In the genomic region with DNA sequence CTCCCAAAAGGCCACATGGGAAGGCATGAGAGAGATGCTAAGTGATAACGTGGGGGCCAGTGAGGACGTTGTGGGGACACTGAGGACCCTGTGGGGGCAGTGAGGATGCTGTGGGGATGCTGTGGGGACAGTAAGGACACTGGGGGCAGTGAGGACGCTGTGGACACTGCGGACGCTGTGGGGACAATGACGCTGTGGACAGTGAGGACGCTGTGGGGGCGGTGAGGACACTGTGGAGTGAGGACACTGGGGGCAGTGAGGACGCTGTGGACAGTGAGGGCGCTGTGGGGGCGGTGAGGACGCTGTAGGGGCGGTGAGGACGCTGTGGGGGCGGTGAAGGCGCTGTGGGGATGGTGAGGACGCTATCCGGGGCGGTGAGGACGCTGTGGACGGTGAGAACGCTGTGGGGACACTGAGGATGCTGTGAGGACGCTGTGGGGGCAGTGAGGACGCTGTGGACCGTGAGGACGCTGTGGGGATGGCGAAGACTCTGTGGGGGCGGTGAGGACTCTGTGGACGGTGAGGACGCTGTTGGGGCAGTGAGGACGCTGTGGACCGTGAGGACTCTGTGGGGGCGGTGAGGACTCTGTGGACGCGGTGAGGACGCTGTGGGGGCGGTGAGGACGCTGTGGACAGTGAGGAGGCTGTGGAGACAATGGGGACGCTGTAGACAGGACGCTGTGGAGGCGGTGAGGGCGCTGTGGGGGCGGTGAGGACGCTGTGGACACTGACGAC, we compare ENCODE assay signal across 21 cellular contexts. TPM values are rescaled to one million over a fixed set of nuclear protein-coding genes. Genes with fewer than 3 reads are reported as not detected.
A peak's percentile ranks its signal among the peaks of the same experiment; 100 is the strongest.
DNase-seq lines count a peak whose midpoint lies in the region; FAIRE-seq and TF ChIP-seq lines count a peak whose summit lies in the region.
"Had no signal": no experiment of that assay in that cellular context is flagged by ENCODE, and none has a peak within 500 bp of the region (broad histone marks: within the 10 kb centered on the region; RNA-seq: fewer than 3 reads in every experiment).

No MANE protein-coding gene starts in this region.

- FAIRE-seq in H1 (lab: Jason Lieb, UNC): no peak
- FAIRE-seq in kidney (lab: Jason Lieb, UNC): no peak
- FAIRE-seq: G401.6 had no signal

- H4K5ac ChIP-seq in H1 (ENCODE audit: insufficient read length, low read depth, low read length): no peak overlapping the region

- no peak for TF ChIP-seq CTCF in Caco-2 (IDR thresholded peaks at IDR 0.05; ENCODE audit: insufficient read depth in 1 of 2, low read depth in 1 of 2, low read length in 1 of 2, severe bottlenecking in 1 of 2, unreplicated experiment in 1 of 2)
- TF ChIP-seq CTCF in H1 (IDR thresholded peaks at IDR 0.05; ENCODE audit: control extremely low read depth in 1 of 3, insufficient read depth in 1 of 3, low read depth in 1 of 3, low read length in 3 of 3): no peak
- TF ChIP-seq CTCF in nephron (IDR thresholded peaks at IDR 0.05; ENCODE audit: unreplicated experiment in 3 of 3): no peak
- TF ChIP-seq CTCF in A673 (conservative IDR thresholded peaks at IDR 0.05; ENCODE audit: low read depth, low read length): no peak
- TF ChIP-seq CTCF in kidney (IDR thresholded peaks at IDR 0.05; ENCODE audit: borderline replicate concordance, extremely low read depth, insufficient read depth): no peak

- H3K9me3 Mint-ChIP-seq in Caco-2 (ENCODE audit: unreplicated experiment): no peaks in the 10 kb centered on the region
- H3K9me3 Mint-ChIP-seq in nephron: peaks cover 8% of the 10 kb centered on the region
- H3K9me3 Mint-ChIP-seq: activated naive CD4-positive, alpha-beta T cell treated with anti-CD3 and anti-CD28 coated beads, Interleukin-2, amount 10 ng/mL, durations not matched to agents 7 days and 5 days; T-helper 1 cell treated with Interleukin-12 subunit alpha and Interleukin-12 subunit beta and Interleukin-4 antibody, amounts not matched to agents 30 μg/mL and 1 μg/mL, for 36 hours had no signal

- peaks cover 12 to 24% of the 10 kb centered on the region in 2 experiments for H4K20me1 ChIP-seq in H1 (replicated peaks in 1 of 2; ENCODE audit: control insufficient read depth in 1 of 2, insufficient read depth in 2 of 2, low read length in 2 of 2)

- intact Hi-C loops in Caco-2 (cut with micrococcal nuclease; ENCODE audit: unreplicated experiment) (no loop called here), A673 (cut with micrococcal nuclease; ENCODE audit: unreplicated experiment) (no loop called here), kidney (cut with DNase I) (no loop called here)

- H3K4me1 ChIP-seq in Caco-2 (peaks cover 1% of the 10 kb centered on the region), H1 (replicated peaks in 1 of 4; ENCODE audit: control insufficient read depth in 3 of 4, insufficient read depth in 4 of 4, low read length in 3 of 4) (peaks cover 0 to 33% (median 20%) of the 10 kb centered on the region in 4 experiments; a peak in 6 of 7 replicates), A673 (ENCODE audit: insufficient read depth, low read length, poor library complexity, severe bottlenecking) (no peaks in the 10 kb centered on the region), kidney (ENCODE audit: control insufficient read depth in 1 of 2, insufficient read depth in 1 of 2, low read depth in 1 of 2, low read length in 2 of 2) (peaks cover 0 to 6% of the 10 kb centered on the region in 2 donors)
- H3K4me1 ChIP-seq: gastrocnemius medialis, SJSA1 had no signal

- no peak overlapping the region for H3K27ac Mint-ChIP-seq in Caco-2 (ENCODE audit: unreplicated experiment)
- H3K27ac Mint-ChIP-seq in nephron: no peak overlapping the region
- H3K27ac Mint-ChIP-seq: activated naive CD4-positive, alpha-beta T cell treated with anti-CD3 and anti-CD28 coated beads, Interleukin-2, amount 10 ng/mL, durations not matched to agents 7 days and 5 days had no signal

- H2BK15ac ChIP-seq in H1 (ENCODE audit: low read length): peak overlapping the region; percentile 92; the same call in 1 of the 2 replicates

- H3K14ac ChIP-seq in H1 (ENCODE audit: insufficient read length): no peak overlapping the region

- no peak overlapping the region; the same call in 1 of the 2 replicates for H2BK20ac ChIP-seq in H1 (ENCODE audit: low read length)

- H3K56ac ChIP-seq in H1 (replicated peaks; ENCODE audit: insufficient read length, low read depth, low read length): no peak overlapping the region

- H3K4me1 Mint-ChIP-seq in Caco-2 (ENCODE audit: low read depth, unreplicated experiment) (no peaks in the 10 kb centered on the region), nephron (peaks cover 13% of the 10 kb centered on the region)

- H2AK5ac ChIP-seq in H1 (ENCODE audit: low read depth, low read length): peak overlapping the region; percentile 90

- no peaks in the 10 kb centered on the region for H3K79me2 ChIP-seq in H1 (ENCODE audit: control insufficient read depth in 1 of 2, insufficient read depth in 2 of 2, low read length in 2 of 2)

- no peak overlapping the region for H3K23ac ChIP-seq in H1 (ENCODE audit: insufficient read length)

- peaks cover 18% of the 10 kb centered on the region; the same call in 1 of the 2 replicates for H3K23me2 ChIP-seq in H1 (ENCODE audit: low read depth, low read length)

- peak overlapping the region in 1 of 2 experiments; percentile 74; a peak in 1 of 4 replicates for H3K4me2 ChIP-seq in H1 (ENCODE audit: insufficient read depth in 1 of 2, low read depth in 2 of 2, low read length in 2 of 2)

- peak overlapping the region; percentile 68; the same call in 1 of the 2 replicates for H2BK12ac ChIP-seq in H1 (ENCODE audit: low read depth, low read length)

- H3K4me3 Mint-ChIP-seq in Caco-2 (ENCODE audit: unreplicated experiment): peak overlapping the region; percentile 44
- peak overlapping the region; percentile 32 to 56 (median 38) for H3K4me3 Mint-ChIP-seq in nephron
- H3K4me3 Mint-ChIP-seq: activated naive CD4-positive, alpha-beta T cell treated with anti-CD3 and anti-CD28 coated beads, Interleukin-2, amount 10 ng/mL, durations not matched to agents 7 days and 5 days had no signal

- TF ChIP-seq EP300 in Ishikawa (IDR thresholded peaks at IDR 0.05; ENCODE audit: borderline replicate concordance) (no peak), H1 (IDR thresholded peaks at IDR 0.05; ENCODE audit: borderline replicate concordance in 1 of 2, low read depth in 2 of 2, low read length in 2 of 2) (no peak)

- H3K9me3 ChIP-seq in Caco-2 (no peaks in the 10 kb centered on the region), H1 (ENCODE audit: insufficient read depth in 2 of 2, low read depth in 1 of 2, low read length in 1 of 2) (no peaks in the 10 kb centered on the region), A673 (ENCODE audit: low read depth, low read length, poor library complexity, severe bottlenecking) (no peaks in the 10 kb centered on the region), kidney (ENCODE audit: control insufficient read depth in 1 of 2, low read length in 2 of 2) (no peaks in the 10 kb centered on the region)
- H3K9me3 ChIP-seq: esophagus muscularis mucosa, gastrocnemius medialis, Peyer's patch, SJSA1 had no signal

- H2BK5ac ChIP-seq in H1 (ENCODE audit: low read depth, low read length): no peak overlapping the region

- no peak overlapping the region; the same call in 1 of the 2 replicates for H4K8ac ChIP-seq in H1 (ENCODE audit: extremely low read depth, insufficient read depth, low read length)

- H3K79me1 ChIP-seq in H1 (ENCODE audit: low read depth, low read length): no peaks in the 10 kb centered on the region

- H3K9ac ChIP-seq in H1 (replicated peaks in 1 of 4; ENCODE audit: extremely low read depth in 1 of 4, low read depth in 3 of 4, low read length in 3 of 4) (no peak overlapping the region), kidney (ENCODE audit: low read length in 2 of 2) (no peak overlapping the region)

- peak overlapping the region; percentile 69 for H3K4ac ChIP-seq in H1 (replicated peaks; ENCODE audit: insufficient read length, low read depth, low read length)

- CTCF ChIA-PET in Caco-2 (lab: Charles Lee) (no interaction called here), H1 (lab: Charles Lee; ENCODE audit: partially characterized antibody) (no interaction called here), A673 (lab: Charles Lee) (no interaction called here)

- H3K27me3 Mint-ChIP-seq in Caco-2 (ENCODE audit: insufficient read depth, unreplicated experiment) (peaks cover 23% of the 10 kb centered on the region), nephron (ENCODE audit: low read depth) (peaks cover 91% of the 10 kb centered on the region)

- H3K36me3 ChIP-seq in Caco-2 (ENCODE audit: control insufficient read depth, insufficient read depth, low read length) (no peaks in the 10 kb centered on the region), H1 (ENCODE audit: control insufficient read depth in 2 of 4, insufficient read depth in 4 of 4, low read length in 3 of 4) (peaks cover 0 to 4% (median 0%) of the 10 kb centered on the region in 4 experiments; a peak in 1 of 8 replicates), A673 (ENCODE audit: insufficient read depth, low read length, poor library complexity, severe bottlenecking) (peaks cover 26% of the 10 kb centered on the region), kidney (ENCODE audit: control insufficient read depth in 1 of 2, insufficient read depth in 2 of 2, low read length in 2 of 2) (no peaks in the 10 kb centered on the region)
- H3K36me3 ChIP-seq: gastrocnemius medialis, Peyer's patch had no signal

- TF ChIP-seq POLR2A in H1 (IDR thresholded peaks at IDR 0.05; ENCODE audit: control extremely low read depth in 1 of 2, low read depth in 2 of 2, low read length in 2 of 2): no peak

- H4K91ac ChIP-seq in H1 (replicated peaks; ENCODE audit: insufficient read length, low read length): peak overlapping the region; percentile 40

- no peak overlapping the region for H2BK120ac ChIP-seq in H1 (replicated peaks; ENCODE audit: low read depth, low read length)

- WGBS in H1 (ENCODE audit: extremely low coverage in 1 of 2, insufficient coverage in 1 of 2, insufficient read length in 1 of 2, insufficient replicate concordance in 2 of 2, low coverage in 1 of 2, low lambda C conversion rate in 2 of 2, missing lambda C conversion rate in 1 of 2), 2 experiments: 75% methylated on average over 45 of the region's 45 CpGs; no CpG with 5 or more reads in 1 of the 2 experiments

- H2AFZ ChIP-seq in H1 (ENCODE audit: low read length): no peak overlapping the region

- no peak overlapping the region for H3K27ac ChIP-seq in H1 (ENCODE audit: low read depth, low read length)
- no peak overlapping the region for H3K27ac ChIP-seq in A673 (ENCODE audit: low read depth, low read length, poor library complexity, severe bottlenecking)
- H3K27ac ChIP-seq in kidney (ENCODE audit: low read depth in 2 of 2, low read length in 2 of 2): no peak overlapping the region
- H3K27ac ChIP-seq: esophagus muscularis mucosa, gastrocnemius medialis, Peyer's patch, SJSA1, VCaP had no signal

- DNase-seq in Caco-2: no peak
- no peak for DNase-seq in H1 (ENCODE audit: low read depth in 1 of 2, low spot score in 2 of 2)
- DNase-seq in Kasumi-1 (lab: John Stamatoyannopoulos, UW): no peak
- no peak for DNase-seq in NCI-H345 treated with DMSO at 0.1 percent for 48 hours (lab: John Stamatoyannopoulos, UW; ENCODE audit: unreplicated experiment)
- no peak for DNase-seq in A673 (ENCODE audit: low spot score)
- no peak for DNase-seq in kidney
- DNase-seq: activated naive CD4-positive, alpha-beta T cell treated with anti-CD3 and anti-CD28 coated beads, Interleukin-2, amount 10 ng/mL, durations not matched to agents 7 days and 5 days; activated T-cell treated with anti-CD3 and anti-CD28 coated beads, Interleukin-2, amount 50 U/mL, for 1 hour; effector CD4-positive, alpha-beta T cell; gastrocnemius medialis; kidney glomerular epithelial cell; mesenchymal stem cell; NCI-H524 treated with DMSO at 0.1 percent for 48 hours; Peyer's patch had no signal

- H3K27me3 ChIP-seq in Caco-2 (replicated peaks; ENCODE audit: control insufficient read depth, insufficient read depth, low read length) (no peaks in the 10 kb centered on the region; the same call in 1 of the 2 replicates), H1 (replicated peaks in 1 of 4; ENCODE audit: control insufficient read depth in 3 of 4, extremely low read depth in 1 of 4, insufficient read depth in 3 of 4, low read length in 3 of 4) (peaks cover 71 to 99% (median 96%) of the 10 kb centered on the region in 4 experiments), A673 (replicated peaks; ENCODE audit: insufficient read depth, low read depth, low read length, poor library complexity) (no peaks in the 10 kb centered on the region)
- H3K27me3 ChIP-seq: SJSA1 had no signal

- no peak overlapping the region for H3K4me3 ChIP-seq in Caco-2 (ENCODE audit: low read depth, low read length)
- H3K4me3 ChIP-seq in H1 (ENCODE audit: extremely low read depth in 1 of 4, insufficient read depth in 2 of 4, low read depth in 3 of 4, low read length in 4 of 4): no peak overlapping the region
- H3K4me3 ChIP-seq in A673 (ENCODE audit: low read depth, low read length, poor library complexity, severe bottlenecking): no peak overlapping the region
- H3K4me3 ChIP-seq in kidney (ENCODE audit: low read length in 2 of 2): no peak overlapping the region
- H3K4me3 ChIP-seq: esophagus muscularis mucosa, gastrocnemius medialis, Peyer's patch, SJSA1 had no signal

- TF ChIP-seq RAD21 in Ishikawa (IDR thresholded peaks at IDR 0.05; ENCODE audit: low read depth) (no peak), H1 (IDR thresholded peaks at IDR 0.05 in 1 of 2, conservative IDR thresholded peaks at IDR 0.05 in 1 of 2; ENCODE audit: low read depth in 2 of 2, low read length in 2 of 2) (no peak)

- H3K36me3 Mint-ChIP-seq in Caco-2 (ENCODE audit: insufficient read depth, unreplicated experiment) (peaks cover 4% of the 10 kb centered on the region), nephron (ENCODE audit: low read depth) (peaks cover 18% of the 10 kb centered on the region)
- H3K36me3 Mint-ChIP-seq: activated naive CD4-positive, alpha-beta T cell treated with anti-CD3 and anti-CD28 coated beads, Interleukin-2, amount 10 ng/mL, durations not matched to agents 7 days and 5 days had no signal

- no TSS peak for BruUV-seq in Caco-2 (replicated peaks; lab: Mats Ljungman, UMichigan)
- no TSS peak for BruUV-seq in A673 (replicated peaks; lab: Mats Ljungman, UMichigan)

- POLR2A ChIA-PET in Caco-2 (lab: Charles Lee): no interaction called here
- POLR2A ChIA-PET in H1 (lab: Charles Lee; ENCODE audit: partially characterized antibody): no interaction called here
- POLR2A ChIA-PET in A673 (lab: Charles Lee; ENCODE audit: low non-redundant PET): no interaction called here

- peak overlapping the region; percentile 10; the same call in 1 of the 2 replicates for H3K18ac ChIP-seq in H1 (ENCODE audit: extremely low read depth, low read length)

RNA-seq across cellular contexts. Expression of a gene that starts 1.8 kb away (rescaled TPM):
- total RNA-seq in Caco-2 (2022): 0.39 and 1.0 TPM in 2 replicates
- total RNA-seq in H1 (2021; fragmentation: NEBNext Ultra II Directional; extraction: Animal tissue kit (Norgen Biotek cat#: 25700)): not detected in 2 replicates
- 0.36 and 0.66 TPM in 2 replicates for polyA plus RNA-seq in H1 (2011; rRNA removed)
- 0.27 TPM for polyA plus RNA-seq in H1 (2011; cell fraction: cytosol; rRNA removed)
- polyA plus RNA-seq in H1 (2011; cell fraction: nucleus; rRNA removed): 2.4 TPM
- polyA plus RNA-seq in H1 (2012, experiment 1 of 2): 0.38 to 0.69 TPM (median 0.55 TPM) in 3 of 4 replicates, not detected in the other
- not detected for polyA plus RNA-seq in H1 (2012, experiment 2 of 2)
- polyA plus RNA-seq in H1 (2013, experiment 1 of 2): 0.36 TPM
- 0.83 TPM for polyA plus RNA-seq in H1 (2013, experiment 2 of 2)
- polyA minus RNA-seq in H1 (2011; rRNA and poly(A)+ RNA removed): not detected in 2 replicates
- not detected for polyA minus RNA-seq in H1 (2011; cell fraction: cytosol; rRNA and poly(A)+ RNA removed)
- 0.60 TPM for polyA minus RNA-seq in H1 (2011; cell fraction: nucleus; rRNA and poly(A)+ RNA removed)
- 12.6 and 13.3 TPM in 2 replicates for total RNA-seq in A673 (2021)
- 1.9 TPM for total RNA-seq in kidney
- 4.1 TPM for polyA plus RNA-seq in kidney (ENCODE audit: insufficient read depth, low read depth, low replicate concordance)

RNA-seq across cellular contexts. Expression of a gene that starts 10.8 kb away (rescaled TPM):
- 1.00 and 1.3 TPM in 2 replicates for total RNA-seq in Caco-2 (2022)
- total RNA-seq in H1 (2021; fragmentation: NEBNext Ultra II Directional; extraction: Animal tissue kit (Norgen Biotek cat#: 25700)): 7.8 and 8.6 TPM in 2 replicates
- 6.0 and 9.1 TPM in 2 replicates for polyA plus RNA-seq in H1 (2011; rRNA removed)
- polyA plus RNA-seq in H1 (2011; cell fraction: cytosol; rRNA removed): 6.7 TPM
- polyA plus RNA-seq in H1 (2011; cell fraction: nucleus; rRNA removed): 18.5 TPM
- 5.8 to 13.4 TPM (median 10.9 TPM) in 4 replicates for polyA plus RNA-seq in H1 (2012, experiment 1 of 2)
- polyA plus RNA-seq in H1 (2012, experiment 2 of 2): 8.4 TPM
- 9.7 TPM for polyA plus RNA-seq in H1 (2013, experiment 1 of 2)
- polyA plus RNA-seq in H1 (2013, experiment 2 of 2): 9.0 TPM
- polyA minus RNA-seq in H1 (2011; rRNA and poly(A)+ RNA removed): 7.3 and 8.0 TPM in 2 replicates
- 2.3 TPM for polyA minus RNA-seq in H1 (2011; cell fraction: cytosol; rRNA and poly(A)+ RNA removed)
- 8.8 TPM for polyA minus RNA-seq in H1 (2011; cell fraction: nucleus; rRNA and poly(A)+ RNA removed)
- 50.4 and 58.9 TPM in 2 replicates for total RNA-seq in A673 (2021)
- 10.4 TPM for total RNA-seq in kidney
- polyA plus RNA-seq in kidney (ENCODE audit: insufficient read depth, low read depth, low replicate concordance): 13.0 TPM

RNA-seq across cellular contexts. Expression of a gene that starts 35.5 kb away (rescaled TPM):
- total RNA-seq in Caco-2 (2022) (4.2 and 5.3 TPM in 2 replicates), A673 (2021) (3.6 and 4.7 TPM in 2 replicates), kidney (5.5 TPM)
- total RNA-seq in H1 (2021; fragmentation: NEBNext Ultra II Directional; extraction: Animal tissue kit (Norgen Biotek cat#: 25700)): 0.28 and 0.38 TPM in 2 replicates
- polyA plus RNA-seq in H1 (2011; rRNA removed) (not detected in 2 replicates), kidney (ENCODE audit: insufficient read depth, low read depth, low replicate concordance) (0.45 TPM)
- not detected for polyA plus RNA-seq in H1 (2011; cell fraction: cytosol; rRNA removed)
- polyA plus RNA-seq in H1 (2011; cell fraction: nucleus; rRNA removed): not detected
- polyA plus RNA-seq in H1 (2012, experiment 1 of 2): not detected in 4 replicates
- polyA plus RNA-seq in H1 (2012, experiment 2 of 2): 0.10 TPM
- 0.14 TPM for polyA plus RNA-seq in H1 (2013, experiment 1 of 2)
- polyA plus RNA-seq in H1 (2013, experiment 2 of 2): 0.09 TPM
- polyA minus RNA-seq in H1 (2011; rRNA and poly(A)+ RNA removed): not detected in 2 replicates
- not detected for polyA minus RNA-seq in H1 (2011; cell fraction: cytosol; rRNA and poly(A)+ RNA removed)
- not detected for polyA minus RNA-seq in H1 (2011; cell fraction: nucleus; rRNA and poly(A)+ RNA removed)
